19 cellular contexts compared by ENCODE assay signal in the genomic region with DNA sequence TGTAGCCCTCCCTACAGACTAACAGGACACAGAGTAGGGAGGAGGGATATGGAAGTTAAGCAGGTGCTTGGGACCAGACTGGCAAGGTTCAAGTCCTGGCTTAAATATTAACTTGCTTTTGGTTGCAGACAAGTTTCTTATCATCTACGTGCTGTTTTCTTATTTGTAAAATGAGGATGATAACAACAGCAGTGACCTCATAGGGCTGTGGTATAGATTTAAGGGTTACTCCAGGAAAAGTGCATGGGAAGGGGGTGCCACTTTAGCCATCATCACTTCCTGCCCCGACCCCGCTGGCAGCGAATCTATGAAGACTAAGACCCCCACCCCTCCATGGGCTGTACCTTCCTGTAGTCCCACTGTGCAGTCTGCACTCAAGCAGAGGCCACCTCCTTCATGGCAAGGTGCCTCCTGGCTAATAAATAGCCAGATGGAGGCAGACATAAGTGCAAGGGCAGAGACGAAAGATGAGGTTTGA.
"Had no signal": no experiment of that assay in that cellular context is flagged by ENCODE, and none has a peak within 500 bp of the region (broad histone marks: within the 10 kb centered on the region; RNA-seq: fewer than 3 reads in every experiment).

No MANE protein-coding gene starts in this region.

- H3K36me3 Mint-ChIP-seq: memory B cell; naive thymus-derived CD4-positive, alpha-beta T cell; stimulated activated memory B cell treated with anti-CD40 and anti-IgM and Interleukin-4, amounts not matched to agents 10 μg/mL and 1 μg/mL and 100 μg/mL, for 72 hours had no signal

- H3K9me3 Mint-ChIP-seq: activated T-cell treated with anti-CD3 and anti-CD28 coated beads, Interleukin-2, amount 50 U/mL, for 72 hours; memory B cell; naive thymus-derived CD4-positive, alpha-beta T cell; stimulated activated memory B cell treated with anti-CD40 and anti-IgM and Interleukin-4, amounts not matched to agents 10 μg/mL and 1 μg/mL and 100 μg/mL, for 72 hours; T-helper 1 cell treated with Interleukin-12 subunit alpha and Interleukin-12 subunit beta and Interleukin-4 antibody, amounts not matched to agents 30 μg/mL and 1 μg/mL, for 36 hours had no signal

- H3K4me3 ChIP-seq: sigmoid colon, spleen had no signal

- DNase-seq: activated CD4-positive, alpha-beta T cell treated with anti-CD3 and anti-CD28 coated beads, Interleukin-2, amount 50 U/mL, for 1 hour; activated CD4-positive, CD25-positive, alpha-beta regulatory T cell treated with anti-CD3 and anti-CD28 coated beads, Interleukin-2, amount 50 U/mL, for 72 hours; activated effector memory CD4-positive, alpha-beta T cell treated with anti-CD3 and anti-CD28 coated beads, Interleukin-2, amount 50 U/mL, for 16 hours; activated naive CD4-positive, alpha-beta T cell treated with anti-CD3 and anti-CD28 coated beads, Interleukin-2, amount 50 U/mL, for 16 hours; activated T-cell treated with anti-CD3 and anti-CD28 coated beads, Interleukin-2, amount 50 U/mL, for 72 hours; endodermal cell; foreskin keratinocyte; naive thymus-derived CD4-positive, alpha-beta T cell; sigmoid colon; spleen; stimulated activated CD4-positive, alpha-beta T cell treated with anti-CD3 and anti-CD28 coated beads, Interleukin-4, amount 100 ng/mL, for 4 hours had no signal

- H3K4me1 ChIP-seq: foreskin keratinocyte, parathyroid adenoma had no signal

- H3K9ac ChIP-seq: parathyroid adenoma had no signal

- H3K9me3 ChIP-seq: neutrophil, sigmoid colon, spleen had no signal

- H3K36me3 ChIP-seq: neutrophil, sigmoid colon, spleen had no signal

- H3K27me3 Mint-ChIP-seq: memory B cell; naive thymus-derived CD4-positive, alpha-beta T cell; stimulated activated memory B cell treated with anti-CD40 and anti-IgM and Interleukin-4, amounts not matched to agents 10 μg/mL and 1 μg/mL and 100 μg/mL, for 72 hours had no signal

- H3K27ac ChIP-seq: epithelial cell of prostate, foreskin keratinocyte, neutrophil, parathyroid adenoma, sigmoid colon, spleen had no signal

- H3K4me1 Mint-ChIP-seq: stimulated activated memory B cell treated with anti-CD40 and anti-IgM and Interleukin-4, amounts not matched to agents 10 μg/mL and 1 μg/mL and 100 μg/mL, for 72 hours had no signal

- H3K27me3 ChIP-seq: neutrophil, sigmoid colon, spleen had no signal

- ATAC-seq: activated T-cell treated with anti-CD3 and anti-CD28 coated beads, Interleukin-2, amount 50 U/mL, for 72 hours; foreskin keratinocyte; naive thymus-derived CD4-positive, alpha-beta T cell; stimulated activated memory B cell treated with anti-CD40 and anti-IgM and Interleukin-4, amounts not matched to agents 10 μg/mL and 1 μg/mL and 100 μg/mL, for 72 hours had no signal

- FAIRE-seq: astrocyte, bronchial epithelial cell had no signal

- H3K4me3 Mint-ChIP-seq: activated T-cell treated with anti-CD3 and anti-CD28 coated beads, Interleukin-2, amount 50 U/mL, for 72 hours; endodermal cell; memory B cell; naive thymus-derived CD4-positive, alpha-beta T cell; stimulated activated memory B cell treated with anti-CD40 and anti-IgM and Interleukin-4, amounts not matched to agents 10 μg/mL and 1 μg/mL and 100 μg/mL, for 72 hours; T-helper 1 cell treated with Interleukin-12 subunit alpha and Interleukin-12 subunit beta and Interleukin-4 antibody, amounts not matched to agents 30 μg/mL and 1 μg/mL, for 36 hours had no signal

- H3K27ac Mint-ChIP-seq: activated T-cell treated with anti-CD3 and anti-CD28 coated beads, Interleukin-2, amount 50 U/mL, for 72 hours; endodermal cell; memory B cell; naive thymus-derived CD4-positive, alpha-beta T cell; stimulated activated memory B cell treated with anti-CD40 and anti-IgM and Interleukin-4, amounts not matched to agents 10 μg/mL and 1 μg/mL and 100 μg/mL, for 72 hours; T-helper 1 cell treated with Interleukin-12 subunit alpha and Interleukin-12 subunit beta and Interleukin-4 antibody, amounts not matched to agents 30 μg/mL and 1 μg/mL, for 36 hours had no signal

- H2AFZ ChIP-seq: parathyroid adenoma had no signal
